ENCODE assay signal across 8 cellular contexts in the genomic region with DNA sequence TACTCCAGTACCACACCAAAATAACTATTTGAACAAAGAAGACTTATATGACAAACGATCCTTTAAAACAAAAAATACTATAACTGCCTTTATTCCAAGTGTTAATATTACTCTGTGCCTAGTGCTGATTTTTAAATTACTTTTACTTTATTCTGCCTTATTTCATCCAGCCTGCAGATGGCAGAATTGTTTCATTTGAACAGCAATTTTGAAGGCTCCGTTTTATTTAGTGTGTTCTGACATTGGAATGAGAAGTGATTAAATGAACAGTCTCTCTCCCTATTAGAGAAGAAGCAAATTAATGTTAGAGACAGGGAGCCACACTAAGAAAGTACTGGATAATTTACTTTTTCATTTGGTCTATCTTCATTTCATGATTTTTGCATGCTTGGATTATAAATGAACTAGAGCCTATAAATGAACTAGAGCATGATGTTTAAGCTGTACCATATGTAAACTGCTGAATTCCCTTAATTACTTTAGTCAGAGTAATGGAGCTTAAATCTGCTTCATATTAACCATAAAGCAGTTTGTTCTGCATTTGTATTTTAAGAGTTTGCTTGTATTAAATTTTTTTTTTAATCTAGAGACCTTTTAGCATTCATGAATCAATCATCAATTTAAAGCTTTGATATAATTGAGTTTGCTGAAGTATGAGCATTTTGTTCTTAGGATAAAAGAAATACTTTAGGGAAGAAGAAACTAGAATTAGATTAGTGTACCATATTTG. TPM values are rescaled to one million over a fixed set of nuclear protein-coding genes. Genes with fewer than 3 reads are reported as not detected.
A peak's percentile ranks its signal among the peaks of the same experiment; 100 is the strongest.
DNase-seq lines count a peak whose midpoint lies in the region; ATAC-seq and TF ChIP-seq lines count a peak whose summit lies in the region.

No MANE protein-coding gene starts in this region.

- intact Hi-C loops in gastrocnemius medialis (cut with DNase I; ENCODE audit: low total_unique reads): loop anchor here (1.0 to 10.0 kb wide), 3 partner anchors 312 to 559 kb away; no protein-coding TSS in a partner anchor

- TF ChIP-seq CTCF in WERI-Rb-1 (IDR thresholded peaks at IDR 0.05; ENCODE audit: low read depth, low read length): peak; percentile 24; the same call in 1 of the 2 replicates
- TF ChIP-seq CTCF in gastrocnemius medialis (IDR thresholded peaks at IDR 0.05 in 4 of 5, conservative IDR thresholded peaks at IDR 0.05 in 1 of 5): peak; percentile 59 to 80 (median 70)

- peak; percentile 58 to 70 for ATAC-seq in gastrocnemius medialis
- ATAC-seq in GM21390 (IDR thresholded peaks at IDR 0.05; ENCODE audit: unreplicated experiment): no peak
- no peak for ATAC-seq in HG03521 (IDR thresholded peaks at IDR 0.05; ENCODE audit: unreplicated experiment)

- H3K4me1 ChIP-seq in gastrocnemius medialis: peaks cover 65 to 70% of the 10 kb centered on the region in 2 donors

- no peak overlapping the region for H3K27ac ChIP-seq in WERI-Rb-1
- no peak overlapping the region for H3K27ac ChIP-seq in gastrocnemius medialis

- in situ Hi-C loops in ACHN (cut with HindIII; ENCODE audit: low pct_ligation_motif_present, low pct_unique_long_range_greater_than_20kb, low sequenced_read_pairs) (no loop called here), gastrocnemius medialis (cut with MboI; ENCODE audit: low sequenced_read_pairs in 4 of 4) (loop anchor here in 3 of 4 donors (10.0 kb wide), 2 partner anchors 309 to 459 kb away; no protein-coding TSS in a partner anchor)

- no peak overlapping the region for H3K4me3 ChIP-seq in WERI-Rb-1 (ENCODE audit: low read depth, low read length)
- no peak overlapping the region for H3K4me3 ChIP-seq in gastrocnemius medialis

- DNase-seq in ACHN (peak; percentile 59), GM04504 (ENCODE audit: low read depth) (peak; percentile 34), NCI-H1694 treated with DMSO at 0.1 percent for 48 hours (lab: John Stamatoyannopoulos, UW) (peak; percentile 42), WERI-Rb-1 (no peak), globus pallidus (ENCODE audit: low spot score) (peak; percentile 63), gastrocnemius medialis (no peak)

- H3K27me3 ChIP-seq in WERI-Rb-1 (ENCODE audit: insufficient read depth, low read depth, severe bottlenecking) (no peaks in the 10 kb centered on the region), gastrocnemius medialis (no peaks in the 10 kb centered on the region)

- H3K36me3 ChIP-seq in WERI-Rb-1 (no peaks in the 10 kb centered on the region; the same call in 1 of the 2 replicates), gastrocnemius medialis (no peaks in the 10 kb centered on the region)

- H3K9me3 ChIP-seq in WERI-Rb-1 (ENCODE audit: severe bottlenecking): no peaks in the 10 kb centered on the region
- H3K9me3 ChIP-seq in gastrocnemius medialis: no peaks in the 10 kb centered on the region

- no peak for TF ChIP-seq POLR2A in gastrocnemius medialis (IDR thresholded peaks at IDR 0.05)

RNA-seq across cellular contexts. Expression of gene PDHX, which starts 9.8 kb away (rescaled TPM):
- total RNA-seq in gastrocnemius medialis: 100 to 1,000 TPM in 1 of 4 donors, 10 to 100 TPM in 3; 77.7 to 101 (median 87.3) TPM

RNA-seq across cellular contexts. Expression of gene APIP, which starts 10.1 kb away (rescaled TPM):
- 10 to 100 TPM; 22.5 to 49.1 (median 31.5) TPM for total RNA-seq in gastrocnemius medialis

Comparison
In these comparisons a context has a peak if more than half of its experiments do, and no peak if none do; other contexts are left out.
1. DNase-seq: peak in ACHN (single experiment), GM04504 (single experiment), NCI-H1694 treated with DMSO at 0.1 percent for 48 hours (single experiment) and globus pallidus (single experiment); none in WERI-Rb-1 (single experiment) and gastrocnemius medialis (0 of 2).
2. ATAC-seq: peak in gastrocnemius medialis (2 of 2); none in GM21390 (single experiment) and HG03521 (single experiment).